ENCODE assay signal across 8 cellular contexts in the genomic region with DNA sequence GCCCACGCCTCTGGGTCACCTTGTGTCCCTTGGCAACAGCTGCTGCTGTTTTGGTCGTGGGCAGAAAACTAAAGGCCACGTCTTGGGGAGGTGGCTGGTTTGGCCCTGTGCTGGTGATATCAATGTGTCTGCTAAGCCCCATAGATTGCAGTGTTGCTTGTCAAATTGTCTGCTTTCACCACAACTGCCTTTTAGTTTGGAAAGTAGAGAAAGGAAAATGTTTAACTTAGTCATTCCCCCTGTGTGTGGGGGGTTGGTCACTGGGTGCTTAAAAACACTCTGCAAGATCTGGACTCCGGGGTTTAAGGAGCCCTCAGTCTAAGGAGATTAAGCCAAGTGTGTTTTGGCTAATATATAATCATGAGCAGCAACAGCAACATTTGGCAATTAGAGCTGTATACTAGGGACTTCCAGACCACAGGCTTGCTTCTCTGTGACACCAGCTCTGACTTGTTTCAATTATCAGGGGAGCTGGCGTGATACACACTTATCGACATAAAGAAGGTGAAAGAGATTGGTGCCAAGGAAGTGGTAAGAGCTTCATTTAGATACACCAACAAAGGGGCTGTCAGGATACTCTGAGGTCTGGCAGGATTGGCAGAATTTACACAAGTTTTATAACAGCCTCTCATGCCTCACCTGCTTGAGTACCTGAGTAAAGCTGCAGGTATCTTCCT. TPM values are rescaled to one million over a fixed set of nuclear protein-coding genes. Genes with fewer than 3 reads are reported as not detected.
DNase-seq lines count a peak whose midpoint lies in the region; ATAC-seq and TF ChIP-seq lines count a peak whose summit lies in the region.

No MANE protein-coding gene starts in this region.

- peaks cover 22% of the 10 kb centered on the region for H3F3A ChIP-seq in PC-9 (ENCODE audit: insufficient read depth, low read depth)

- H3K4me2 ChIP-seq in PC-9, result peak overlapping the region; percentile 87

- no peak overlapping the region for H2AFZ ChIP-seq in PC-9

- H3K9me2 ChIP-seq in PC-9 (ENCODE audit: insufficient read depth), result no peaks in the 10 kb centered on the region

- TF ChIP-seq CTCF in PC-9 (conservative IDR thresholded peaks at IDR 0.05), result no peak
- no peak for TF ChIP-seq CTCF in progenitor cell of endocrine pancreas (IDR thresholded peaks at IDR 0.05; ENCODE audit: unreplicated experiment)

- H3K36me3 Mint-ChIP-seq in effector memory CD8-positive, alpha-beta T cell (ENCODE audit: insufficient read depth), result peaks cover 44% of the 10 kb centered on the region
- peaks cover 4% of the 10 kb centered on the region for H3K36me3 Mint-ChIP-seq in progenitor cell of endocrine pancreas (ENCODE audit: insufficient read depth)

- H3K79me2 ChIP-seq in PC-9 (ENCODE audit: low read depth), result peaks cover 85% of the 10 kb centered on the region

- H4K20me1 ChIP-seq in PC-9 (ENCODE audit: insufficient read depth), result peaks cover 56% of the 10 kb centered on the region

- H3K27me3 ChIP-seq in PC-9 (ENCODE audit: insufficient read depth, low read depth) (no peaks in the 10 kb centered on the region), HAP-1 (ENCODE audit: low read depth) (no peaks in the 10 kb centered on the region)

- peaks cover 56 to 65% of the 10 kb centered on the region in 2 donors for H3K4me1 Mint-ChIP-seq in effector memory CD8-positive, alpha-beta T cell (ENCODE audit: low read depth in 2 of 2)
- peaks cover 48% of the 10 kb centered on the region for H3K4me1 Mint-ChIP-seq in progenitor cell of endocrine pancreas (ENCODE audit: low read depth)

- H3K4me3 Mint-ChIP-seq in effector memory CD8-positive, alpha-beta T cell, result peak overlapping the region; percentile 96 to 97
- peak overlapping the region; percentile 96 for H3K4me3 Mint-ChIP-seq in progenitor cell of endocrine pancreas (ENCODE audit: low read depth)

- H3K9me3 ChIP-seq in PC-9 (ENCODE audit: insufficient read depth, low read depth) (no peaks in the 10 kb centered on the region), HAP-1 (no peaks in the 10 kb centered on the region)

- in situ Hi-C loops in HAP-1 (cut with MboI; ENCODE audit: low sequenced_read_pairs), result no loop called here

- H3K27ac ChIP-seq in PC-9, result peak overlapping the region; percentile 87

- H3K4me1 ChIP-seq in PC-9 (replicated peaks; ENCODE audit: insufficient read depth) (peaks cover 54% of the 10 kb centered on the region), HAP-1 (peaks cover 30% of the 10 kb centered on the region)

- H3K27me3 Mint-ChIP-seq in effector memory CD8-positive, alpha-beta T cell, result no peaks in the 10 kb centered on the region
- no peaks in the 10 kb centered on the region for H3K27me3 Mint-ChIP-seq in progenitor cell of endocrine pancreas

- POLR2A ChIA-PET in PC-9 (lab: Charles Lee; ENCODE audit: unreplicated experiment), result interaction anchor here (0.6 to 0.9 kb wide), 5 partner anchors 32 to 172 kb away, joined by 5 to 8 read pairs (median 5); no protein-coding TSS in a partner anchor

- ATAC-seq in effector memory CD8-positive, alpha-beta T cell (replicated peaks), result peak; percentile 14

- H3K4me3 ChIP-seq in PC-9 (peak overlapping the region; percentile 88), HAP-1 (no peak overlapping the region)

- peak; percentile 50 for DNase-seq in EL
- DNase-seq in PC-9, result no peak
- no peak for DNase-seq in effector memory CD8-positive, alpha-beta T cell
- no peak for DNase-seq in progenitor cell of endocrine pancreas (ENCODE audit: low spot score, unreplicated experiment)
- DNase-seq in DMS114 treated with DMSO at 0.1 percent for 48 hours (lab: John Stamatoyannopoulos, UW; ENCODE audit: unreplicated experiment), result no peak
- DNase-seq in hepatic stellate cell (ENCODE audit: low spot score), result no peak
- no peak for DNase-seq in HAP-1 (ENCODE audit: low spot score in 2 of 2)
- no peak for DNase-seq in amygdala (lab: John Stamatoyannopoulos, UW)

- no peaks in the 10 kb centered on the region for H3K9me3 Mint-ChIP-seq in effector memory CD8-positive, alpha-beta T cell
- H3K9me3 Mint-ChIP-seq in progenitor cell of endocrine pancreas (ENCODE audit: low read depth), result no peaks in the 10 kb centered on the region

- CTCF ChIA-PET in PC-9 (lab: Charles Lee), result interaction anchor here (0.6 to 1.0 kb wide), 2 partner anchors 120 to 1221 kb away, joined by 3 read pairs; no protein-coding TSS in a partner anchor

- intact Hi-C loops in PC-9 (cut with micrococcal nuclease; ENCODE audit: unreplicated experiment), result loop anchor here (5.0 kb wide), 2 partner anchors 58 to 233 kb away; no protein-coding TSS in a partner anchor

- H3K36me3 ChIP-seq in PC-9 (ENCODE audit: low read depth), result peaks cover 32% of the 10 kb centered on the region
- H3K36me3 ChIP-seq in HAP-1 (replicated peaks), result peaks cover 11% of the 10 kb centered on the region

- peak overlapping the region; percentile 95 to 97 for H3K27ac Mint-ChIP-seq in effector memory CD8-positive, alpha-beta T cell
- peak overlapping the region; percentile 93 for H3K27ac Mint-ChIP-seq in progenitor cell of endocrine pancreas

- no TSS peak for BruUV-seq in PC-9 (replicated peaks; lab: Mats Ljungman, UMichigan)

RNA-seq across cellular contexts. Expression of a gene that starts 3.5 kb away (rescaled TPM):
- 99.5 and 109 TPM in 2 replicates for total RNA-seq in PC-9 (2021)
- total RNA-seq in progenitor cell of endocrine pancreas, result 49.9 and 51.3 TPM in 2 replicates
